ENCODE assay signal across 13 cellular contexts in genomic region chr11:123536690-123537437, GRCh38.
DNase-seq lines count a peak whose midpoint lies in the region; ATAC-seq, FAIRE-seq and TF ChIP-seq lines count a peak whose summit lies in the region.
"Had no signal": no experiment of that assay in that cellular context is flagged by ENCODE, and none has a peak within 500 bp of the region (broad histone marks: within the 10 kb centered on the region; RNA-seq: fewer than 3 reads in every experiment).

No MANE protein-coding gene starts in this region.

- H3K27me3 ChIP-seq in K562 (ENCODE audit: control insufficient read depth in 2 of 2, insufficient read depth in 2 of 2, low read length in 2 of 2) (0 out of 5 replicates have a peak, but pooled peaks cover 0 to 3% of the 10 kb centered on the region in 2 experiments), iPS-20b (ENCODE audit: insufficient read depth, low read length) (no peaks in the 10 kb centered on the region)

- POLR2A ChIA-PET in HEK293 (lab: Yijun Ruan, JAX) (no interaction called here), K562 (lab: Yijun Ruan, JAX) (interaction anchor here (1.1 kb wide), 1 partner anchor 11 kb away, joined by 5 read pairs; no protein-coding TSS in a partner anchor)

- H3K36me3 ChIP-seq in HEK293 (ENCODE audit: control insufficient read depth in 2 of 2, insufficient read depth in 1 of 2, low read length in 2 of 2): no peaks in the 10 kb centered on the region
- H3K36me3 ChIP-seq in K562 (ENCODE audit: control insufficient read depth, insufficient read depth, low read length): no peaks in the 10 kb centered on the region
- H3K36me3 ChIP-seq in iPS-20b (ENCODE audit: insufficient read depth, low read depth, low read length): no peaks in the 10 kb centered on the region

- no peak overlapping the region for H3K4me2 ChIP-seq in K562 (ENCODE audit: insufficient read depth, low read length)

- no TSS peak for BruUV-seq in K562 (replicated peaks; lab: Mats Ljungman, UMichigan)

- H3K4me1 ChIP-seq in HEK293 (ENCODE audit: control insufficient read depth, insufficient read depth, low read length): no peaks in the 10 kb centered on the region; the same call in 1 of the 2 replicates
- no peaks in the 10 kb centered on the region for H3K4me1 ChIP-seq in K562 (replicated peaks in 1 of 2; ENCODE audit: control insufficient read depth in 2 of 2, insufficient read depth in 2 of 2, low read length in 2 of 2)
- peaks cover 20% of the 10 kb centered on the region; the same call in 1 of the 2 replicates for H3K4me1 ChIP-seq in iPS-20b (ENCODE audit: insufficient read depth, low read length)

- no peaks in the 10 kb centered on the region for H3K9me3 ChIP-seq in HEK293 (ENCODE audit: control insufficient read depth, insufficient read depth, low read depth, low read length)
- H3K9me3 ChIP-seq in K562 (replicated peaks; ENCODE audit: control insufficient read depth, insufficient read depth, low read depth, low read length): no peaks in the 10 kb centered on the region
- no peaks in the 10 kb centered on the region for H3K9me3 ChIP-seq in iPS-20b (ENCODE audit: insufficient read depth, low read depth, low read length)

- H3K27ac ChIP-seq in HEK293 (ENCODE audit: extremely low read depth, low read depth, low read length) (no peak overlapping the region), K562 (ENCODE audit: extremely low read depth, low read depth, low read length) (no peak overlapping the region), iPS-20b (ENCODE audit: low read length) (peak overlapping the region; percentile 50)
- H3K27ac ChIP-seq: parathyroid adenoma had no signal

- ATAC-seq in K562: no peak
- ATAC-seq in GM21825 (IDR thresholded peaks at IDR 0.05; ENCODE audit: unreplicated experiment): no peak

- no peak for TF ChIP-seq RAD21 in K562 (CRISPR knock-in tag; conservative IDR thresholded peaks at IDR 0.05 in 1 of 2, IDR thresholded peaks at IDR 0.05 in 1 of 2)

- FAIRE-seq in K562 (lab: Jason Lieb, UNC) (no peak), D721Med (lab: Jason Lieb, UNC) (no peak)
- FAIRE-seq: bronchial epithelial cell, G401.6 had no signal

- no peak overlapping the region for H3K9ac ChIP-seq in K562 (ENCODE audit: insufficient read depth in 1 of 2, low read depth in 2 of 2, low read length in 2 of 2)
- H3K9ac ChIP-seq in iPS-20b (ENCODE audit: low read depth, low read length): peak overlapping the region; percentile 50; the same call in 1 of the 2 replicates
- H3K9ac ChIP-seq: parathyroid adenoma had no signal

- CTCF ChIA-PET in HEK293 (lab: Yijun Ruan, JAX): interaction anchor here (1.2 to 4.2 kb wide), 2 partner anchors 18 to 40 kb away, joined by 5 to 24 read pairs; no protein-coding TSS in a partner anchor
- CTCF ChIA-PET in K562 (lab: Yijun Ruan, JAX; ENCODE audit: low intra/inter-chr PET ratio): no interaction called here

- no peak for TF ChIP-seq EP300 in K562 (IDR thresholded peaks at IDR 0.05; ENCODE audit: low read length)

- in situ Hi-C loops in K562 (cut with MboI): no loop called here

- H4K20me1 ChIP-seq in K562 (replicated peaks; ENCODE audit: control insufficient read depth, insufficient read depth, low read length): no peaks in the 10 kb centered on the region

- no peaks in the 10 kb centered on the region for H3K79me2 ChIP-seq in K562 (ENCODE audit: control insufficient read depth, insufficient read depth, low read length)
- H3K79me2 ChIP-seq: parathyroid adenoma had no signal

- 5% methylated on average over 2 of the region's 2 CpGs for WGBS in K562 (ENCODE audit: insufficient coverage, low coverage, missing lambda C conversion rate)

- TF ChIP-seq POLR2A in K562 (conservative IDR thresholded peaks at IDR 0.05): no peak

- peak; percentile 43 for DNase-seq in AG08395 (ENCODE audit: low spot score)
- no peak for DNase-seq in K562 (ENCODE audit: extremely low read depth in 1 of 4, low spot score in 3 of 4)
- no peak for DNase-seq in COR-L47 (lab: John Stamatoyannopoulos, UW)
- no peak for DNase-seq in D721Med (ENCODE audit: insufficient read length, low spot score)
- DNase-seq in cerebellar cortex (ENCODE audit: low spot score): no peak
- DNase-seq: activated gamma-delta T cell, NCI-H2029 treated with DMSO at 0.1 percent for 48 hours had no signal

- intact Hi-C loops in K562 (cut with micrococcal nuclease): no loop called here

- TF ChIP-seq CTCF in HEK293 (tag by site-specific recombination; IDR thresholded peaks at IDR 0.05) (no peak), K562 (IDR thresholded peaks at IDR 0.05 in 2 of 3, conservative IDR thresholded peaks at IDR 0.05 in 1 of 3; ENCODE audit: insufficient read depth in 2 of 3, low read depth in 1 of 3, low read length in 3 of 3) (no peak), D721Med (IDR thresholded peaks at IDR 0.05; ENCODE audit: insufficient read depth, missing control alignments) (no peak)

- H3K9me1 ChIP-seq in K562 (ENCODE audit: control insufficient read depth, insufficient read depth, low read length): no peaks in the 10 kb centered on the region

- H2AFZ ChIP-seq in K562 (ENCODE audit: low read depth, low read length): no peak overlapping the region
- H2AFZ ChIP-seq: parathyroid adenoma had no signal

- H3K4me3 ChIP-seq in HEK293 (ENCODE audit: low read depth, low read length): no peak overlapping the region
- no peak overlapping the region for H3K4me3 ChIP-seq in K562
- H3K4me3 ChIP-seq in iPS-20b (ENCODE audit: low read length): peak overlapping the region; percentile 37; the same call in 1 of the 2 replicates

TF ChIP-seq in HEK293, 187 proteins besides CTCF, POLR2A, EP300 and RAD21:
- TF ChIP-seq ZNF366 (tag by site-specific recombination; conservative IDR thresholded peaks at IDR 0.05): 0 out of 2 replicates have a peak, but pooled peaks have one; percentile 28
- TF ChIP-seq ZNF629 (tag by site-specific recombination; IDR thresholded peaks at IDR 0.05): peak; percentile 42
- no peak for TF ChIP-seq ZNF654 (tag by site-specific recombination; IDR thresholded peaks at IDR 0.05; ENCODE audit: low read depth)
- TF ChIP-seq ZEB2 (tag by site-specific recombination; IDR thresholded peaks at IDR 0.05): 0 out of 2 replicates have a peak, but pooled peaks have one; percentile 13
- no peak; the same call in 1 of the 2 replicates for TF ChIP-seq TRIM28 (IDR thresholded peaks at IDR 0.05; ENCODE audit: borderline replicate concordance, low read length)
- peak; percentile 35; the same call in 1 of the 2 replicates for TF ChIP-seq ATF2 (tag by site-specific recombination; IDR thresholded peaks at IDR 0.05; ENCODE audit: low read depth)

TF ChIP-seq in K562, 482 proteins besides CTCF, POLR2A, EP300 and RAD21:
- TF ChIP-seq NR2C2 (CRISPR knock-in tag; IDR thresholded peaks at IDR 0.05) (no peak), NR2C2 (tag; IDR thresholded peaks at IDR 0.05) (peak; percentile 59; the same call in 1 of the 2 replicates), STAT5A (IDR thresholded peaks at IDR 0.05; ENCODE audit: borderline replicate concordance, low read length) (no peak)
